ENCODE assay signal across 22 cellular contexts in the genomic region with DNA sequence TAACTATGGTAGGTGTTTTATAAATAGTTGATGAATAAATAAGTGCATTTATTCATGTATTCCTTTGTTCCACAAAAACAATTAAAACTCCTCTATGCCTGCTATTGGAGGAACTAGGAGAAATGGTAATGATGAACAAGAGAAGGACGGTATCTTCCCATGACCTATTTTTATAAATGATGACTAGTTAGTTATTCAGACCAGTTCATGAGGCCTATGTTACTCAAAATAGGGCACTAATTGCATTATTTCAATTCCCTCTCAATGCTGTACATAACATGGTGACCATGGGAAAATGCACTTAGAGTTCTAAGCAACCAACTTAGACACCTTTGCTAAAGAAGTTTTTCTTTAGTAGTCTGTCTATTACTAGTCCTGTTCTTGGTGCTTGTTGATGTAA. TPM values are rescaled to one million over a fixed set of nuclear protein-coding genes. Genes with fewer than 3 reads are reported as not detected.
DNase-seq lines count a peak whose midpoint lies in the region; ATAC-seq and TF ChIP-seq lines count a peak whose summit lies in the region.
"Had no signal": no experiment of that assay in that cellular context is flagged by ENCODE, and none has a peak within 500 bp of the region (broad histone marks: within the 10 kb centered on the region; RNA-seq: fewer than 3 reads in every experiment).

No MANE protein-coding gene starts in this region.

- ATAC-seq in psoas muscle: peak; percentile 14 to 62 (median 40)
- no peak for ATAC-seq in GM18909 (IDR thresholded peaks at IDR 0.05; ENCODE audit: poor library complexity, unreplicated experiment)
- no peak for ATAC-seq in activated CD4-positive, alpha-beta T cell treated with anti-CD3 and anti-CD28 coated beads for 36 hours

- peak overlapping the region; percentile 39 for H3K27ac Mint-ChIP-seq in MCF 10A (ENCODE audit: low read depth, unreplicated experiment)
- no peak overlapping the region for H3K27ac Mint-ChIP-seq in activated CD4-positive, alpha-beta T cell treated with anti-CD3 and anti-CD28 coated beads for 36 hours
- H3K27ac Mint-ChIP-seq: CD8-positive, alpha-beta memory T cell; H9 had no signal

- peak overlapping the region; percentile 42 for H3K4me2 ChIP-seq in mammary epithelial cell (ENCODE audit: insufficient read depth, low read depth, low read length)

- H3K36me3 Mint-ChIP-seq in MCF 10A (ENCODE audit: insufficient read depth, unreplicated experiment): no peaks in the 10 kb centered on the region
- no peaks in the 10 kb centered on the region for H3K36me3 Mint-ChIP-seq in activated CD4-positive, alpha-beta T cell treated with anti-CD3 and anti-CD28 coated beads for 36 hours (ENCODE audit: low read depth)
- H3K36me3 Mint-ChIP-seq: CD8-positive, alpha-beta memory T cell had no signal

- no peaks in the 10 kb centered on the region for H4K20me1 ChIP-seq in mammary epithelial cell (ENCODE audit: insufficient read depth, low read length)

- no peak overlapping the region for H3K9ac ChIP-seq in mammary epithelial cell (ENCODE audit: insufficient read depth, low read length)

- peaks cover 11% of the 10 kb centered on the region for H3K4me1 Mint-ChIP-seq in MCF 10A (ENCODE audit: insufficient read depth, unreplicated experiment)
- peaks cover 9% of the 10 kb centered on the region for H3K4me1 Mint-ChIP-seq in activated CD4-positive, alpha-beta T cell treated with anti-CD3 and anti-CD28 coated beads for 36 hours
- H3K4me1 Mint-ChIP-seq: CD8-positive, alpha-beta memory T cell had no signal

- intact Hi-C loops in MCF 10A (cut with micrococcal nuclease): no loop called here
- intact Hi-C loops in breast epithelium (cut with DNase I; ENCODE audit: low total_unique reads): no loop called here
- intact Hi-C loops in mammary epithelial cell (cut with micrococcal nuclease): loop anchor here (2.0 kb wide), 1 partner anchor 719 kb away; no protein-coding TSS in a partner anchor
- intact Hi-C loops in psoas muscle (cut with DNase I): no loop called here
- intact Hi-C loops in activated CD4-positive, alpha-beta T cell treated with anti-CD3 and anti-CD28 coated beads for 36 hours (cut with DNase I, micrococcal nuclease): loop anchor here in 1 of 2 experiments (5.0 kb wide), 1 partner anchor 363 kb away; no protein-coding TSS in a partner anchor

- POLR2A ChIA-PET in MCF 10A (lab: Yijun Ruan, JAX): interaction anchor here (1.0 to 1.2 kb wide), 3 partner anchors 48 to 431 kb away, joined by 3 to 4 read pairs (median 4); no protein-coding TSS in a partner anchor
- POLR2A ChIA-PET in activated CD4-positive, alpha-beta T cell treated with anti-CD3 and anti-CD28 coated beads for 36 hours (lab: Charles Lee): no interaction called here

- no peaks in the 10 kb centered on the region for H3K27me3 ChIP-seq in breast epithelium
- H3K27me3 ChIP-seq in mammary epithelial cell (ENCODE audit: insufficient read depth, low read length): no peaks in the 10 kb centered on the region
- H3K27me3 ChIP-seq in psoas muscle (ENCODE audit: insufficient read depth in 3 of 3, low read length in 2 of 3): no peaks in the 10 kb centered on the region
- H3K27me3 ChIP-seq: Peyer's patch, SJCRH30 had no signal

- no peaks in the 10 kb centered on the region for H3K4me1 ChIP-seq in breast epithelium
- H3K4me1 ChIP-seq in mammary epithelial cell (ENCODE audit: insufficient read depth, low read length): peaks cover 23% of the 10 kb centered on the region
- peaks cover 26% of the 10 kb centered on the region for H3K4me1 ChIP-seq in psoas muscle
- H3K4me1 ChIP-seq: Peyer's patch, SJCRH30 had no signal

- no peak overlapping the region for H3K4me3 ChIP-seq in breast epithelium
- no peak overlapping the region for H3K4me3 ChIP-seq in mammary epithelial cell (replicated peaks in 1 of 3; ENCODE audit: insufficient read depth in 1 of 3, low read depth in 2 of 3, low read length in 3 of 3)
- no peak overlapping the region for H3K4me3 ChIP-seq in psoas muscle
- H3K4me3 ChIP-seq: Peyer's patch, SJCRH30 had no signal

- no peak overlapping the region for H3K4me3 Mint-ChIP-seq in MCF 10A (ENCODE audit: unreplicated experiment)
- H3K4me3 Mint-ChIP-seq in activated CD4-positive, alpha-beta T cell treated with anti-CD3 and anti-CD28 coated beads for 36 hours: no peak overlapping the region
- H3K4me3 Mint-ChIP-seq: CD8-positive, alpha-beta memory T cell; H9 had no signal

- H3K79me2 ChIP-seq in mammary epithelial cell (ENCODE audit: insufficient read depth, low read length): no peaks in the 10 kb centered on the region

- H2AFZ ChIP-seq in mammary epithelial cell (ENCODE audit: low read depth, low read length): no peak overlapping the region

- TF ChIP-seq CTCF in MCF 10A (IDR thresholded peaks at IDR 0.05; ENCODE audit: unreplicated experiment) (no peak), breast epithelium (IDR thresholded peaks at IDR 0.05) (no peak), mammary epithelial cell (conservative IDR thresholded peaks at IDR 0.05 in 1 of 2, IDR thresholded peaks at IDR 0.05 in 1 of 2; ENCODE audit: extremely low read depth in 1 of 2, insufficient read depth in 1 of 2, low read depth in 1 of 2, low read length in 2 of 2) (no peak), psoas muscle (IDR thresholded peaks at IDR 0.05) (no peak)

- no TSS peak for BruUV-seq in MCF 10A (replicated peaks; lab: Mats Ljungman, UMichigan)
- TSS peak; percentile 81 for BruUV-seq in mammary epithelial cell (replicated peaks; lab: Mats Ljungman, UMichigan)

- 18% methylated on average over 1 of the region's 1 CpG for WGBS in mammary epithelial cell (ENCODE audit: low coverage, missing lambda C conversion rate)
- 37 to 57% (median 38%) methylated on average over 1 of the region's 1 CpG for WGBS in psoas muscle, 3 donors

- no peaks in the 10 kb centered on the region for H3K36me3 ChIP-seq in breast epithelium
- no peaks in the 10 kb centered on the region for H3K36me3 ChIP-seq in mammary epithelial cell (ENCODE audit: insufficient read depth, low read length)
- H3K36me3 ChIP-seq in psoas muscle (ENCODE audit: insufficient read depth in 1 of 2, low read depth in 1 of 2): no peaks in the 10 kb centered on the region
- H3K36me3 ChIP-seq: Peyer's patch, SJCRH30 had no signal

- CTCF ChIA-PET in MCF 10A (lab: Yijun Ruan, JAX) (interaction anchor here (0.6 to 3.0 kb wide), 5 partner anchors 286 to 719 kb away, joined by 3 to 13 read pairs (median 3); no protein-coding TSS in a partner anchor), mammary epithelial cell (lab: Charles Lee; ENCODE audit: low non-redundant PET) (no interaction called here)
- CTCF ChIA-PET in activated CD4-positive, alpha-beta T cell treated with anti-CD3 and anti-CD28 coated beads for 36 hours (lab: Charles Lee): interaction anchor here (1.1 kb wide), 1 partner anchor 26 kb away, joined by 3 read pairs; no protein-coding TSS in a partner anchor

- H3K9me3 Mint-ChIP-seq in MCF 10A (ENCODE audit: unreplicated experiment): no peaks in the 10 kb centered on the region
- no peaks in the 10 kb centered on the region for H3K9me3 Mint-ChIP-seq in activated CD4-positive, alpha-beta T cell treated with anti-CD3 and anti-CD28 coated beads for 36 hours (ENCODE audit: low read depth)
- H3K9me3 Mint-ChIP-seq: CD8-positive, alpha-beta memory T cell; H9 had no signal

- H3K27me3 Mint-ChIP-seq in MCF 10A (ENCODE audit: insufficient read depth, unreplicated experiment): no peaks in the 10 kb centered on the region
- H3K27me3 Mint-ChIP-seq in activated CD4-positive, alpha-beta T cell treated with anti-CD3 and anti-CD28 coated beads for 36 hours: peaks cover 23% of the 10 kb centered on the region

- no peak for TF ChIP-seq POLR2A in breast epithelium (IDR thresholded peaks at IDR 0.05)

- in situ Hi-C loops in mammary epithelial cell (cut with MboI; ENCODE audit: low sequenced_read_pairs in 2 of 2): no loop called here

- dilution Hi-C loops in mammary epithelial cell (cut with HindIII; ENCODE audit: low sequenced_read_pairs): loop anchor here (25.0 kb wide), 1 partner anchor 483 kb away; a partner anchor contains a TSS

- no peak for DNase-seq in MCF 10A (ENCODE audit: unreplicated experiment)
- DNase-seq in breast epithelium (ENCODE audit: low spot score in 2 of 2): no peak
- peak; percentile 50 for DNase-seq in mammary epithelial cell
- DNase-seq in psoas muscle: no peak
- no peak for DNase-seq in NCI-H524 treated with DMSO at 0.1 percent for 48 hours (lab: John Stamatoyannopoulos, UW)
- no peak for DNase-seq in activated CD4-positive, alpha-beta T cell treated with anti-CD3 and anti-CD28 coated beads for 36 hours
- DNase-seq: 8988T; AML-193; CD8-positive, alpha-beta memory T cell; H9; IMR-90; MV-4-11; NCI-H1105 treated with DMSO at 0.1 percent for 48 hours; NCI-H2029 treated with DMSO at 0.1 percent for 48 hours; NCI-H510A treated with DMSO at 0.1 percent for 48 hours; NCI-H774; NK-92 treated with Interleukin-12 subunit alpha and Interleukin-12 subunit beta, amount 100 ng/mL, for 24 hours; Peyer's patch; SJCRH30 had no signal

- no peak overlapping the region for H3K27ac ChIP-seq in breast epithelium
- H3K27ac ChIP-seq in mammary epithelial cell (ENCODE audit: insufficient read depth, low read depth, low read length): peak overlapping the region; percentile 85
- H3K27ac ChIP-seq in psoas muscle: peak overlapping the region; percentile 84
- H3K27ac ChIP-seq: C4-2B, Peyer's patch, SJCRH30 had no signal

- no peaks in the 10 kb centered on the region for H3K9me3 ChIP-seq in breast epithelium
- H3K9me3 ChIP-seq in mammary epithelial cell (replicated peaks; ENCODE audit: insufficient read depth, low read length): no peaks in the 10 kb centered on the region
- H3K9me3 ChIP-seq in psoas muscle: no peaks in the 10 kb centered on the region
- H3K9me3 ChIP-seq: Peyer's patch, SJCRH30 had no signal

RNA-seq across cellular contexts. Expression of a gene that starts 53.1 kb away (rescaled TPM):
- total RNA-seq in MCF 10A (2022) (not detected in 2 replicates), breast epithelium (under 1 TPM in 1 of 3 donors, not detected in 2; 0.33 TPM), mammary epithelial cell (not detected), psoas muscle (under 1 TPM in 1 of 4 donors, not detected in 3; 0.28 TPM)
- polyA plus RNA-seq in mammary epithelial cell (not detected), psoas muscle (under 1 TPM in 1 of 3 donors, not detected in 2; 0.03 TPM)
- polyA minus RNA-seq in mammary epithelial cell: not detected
- under 1 TPM; 0.39 to 0.67 TPM for total RNA-seq in activated CD4-positive, alpha-beta T cell treated with anti-CD3 and anti-CD28 coated beads for 36 hours
- total RNA-seq: IMR-90, Peyer's patch had no signal
- polyA plus RNA-seq: AG04450, IMR-90 had no signal

Comparison
In these comparisons a context has a peak if more than half of its experiments do, and no peak if none do; other contexts are left out.
1. H3K27ac ChIP-seq: peak in mammary epithelial cell (single experiment) and psoas muscle (single experiment); none in breast epithelium (0 of 2).
2. ATAC-seq: peak in psoas muscle (4 of 4); none in GM18909 (single experiment) and activated CD4-positive, alpha-beta T cell treated with anti-CD3 and anti-CD28 coated beads for 36 hours (single experiment).